In genomic region chr16:68328151-68328859, GRCh38 we compare ENCODE assay signal across 1 cellular context.
TF ChIP-seq lines count a peak whose summit lies in the region.

No MANE protein-coding gene starts in this region.

TF ChIP-seq in K562, 482 proteins besides CTCF, POLR2A, EP300 and RAD21 (continued from another document and continues in another):
- TF ChIP-seq SMAD3 (CRISPR knock-in tag; conservative IDR thresholded peaks at IDR 0.05) = 0 out of 2 replicates have a peak, but pooled peaks have one; percentile 25
- TF ChIP-seq, protein P1, sequence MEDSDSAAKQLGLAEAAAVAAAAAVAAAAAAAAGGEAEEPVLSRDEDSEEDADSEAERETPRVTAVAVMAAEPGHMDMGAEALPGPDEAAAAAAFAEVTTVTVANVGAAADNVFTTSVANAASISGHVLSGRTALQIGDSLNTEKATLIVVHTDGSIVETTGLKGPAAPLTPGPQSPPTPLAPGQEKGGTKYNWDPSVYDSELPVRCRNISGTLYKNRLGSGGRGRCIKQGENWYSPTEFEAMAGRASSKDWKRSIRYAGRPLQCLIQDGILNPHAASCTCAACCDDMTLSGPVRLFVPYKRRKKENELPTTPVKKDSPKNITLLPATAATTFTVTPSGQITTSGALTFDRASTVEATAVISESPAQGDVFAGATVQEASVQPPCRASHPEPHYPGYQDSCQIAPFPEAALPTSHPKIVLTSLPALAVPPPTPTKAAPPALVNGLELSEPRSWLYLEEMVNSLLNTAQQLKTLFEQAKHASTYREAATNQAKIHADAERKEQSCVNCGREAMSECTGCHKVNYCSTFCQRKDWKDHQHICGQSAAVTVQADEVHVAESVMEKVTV (CRISPR knock-in tag; IDR thresholded peaks at IDR 0.05) = peak; percentile 90
- no peak for TF ChIP-seq FIP1L1 (IDR thresholded peaks at IDR 0.05; ENCODE audit: low read depth, low read length, poor library complexity, severe bottlenecking)
- no peak for TF ChIP-seq ID3 (CRISPR knock-in tag; IDR thresholded peaks at IDR 0.05)
- TF ChIP-seq ID3 (tag; IDR thresholded peaks at IDR 0.05) = no peak
- TF ChIP-seq RB1 (IDR thresholded peaks at IDR 0.05; ENCODE audit: low read depth) = peak; percentile 78
- TF ChIP-seq, protein P2, sequence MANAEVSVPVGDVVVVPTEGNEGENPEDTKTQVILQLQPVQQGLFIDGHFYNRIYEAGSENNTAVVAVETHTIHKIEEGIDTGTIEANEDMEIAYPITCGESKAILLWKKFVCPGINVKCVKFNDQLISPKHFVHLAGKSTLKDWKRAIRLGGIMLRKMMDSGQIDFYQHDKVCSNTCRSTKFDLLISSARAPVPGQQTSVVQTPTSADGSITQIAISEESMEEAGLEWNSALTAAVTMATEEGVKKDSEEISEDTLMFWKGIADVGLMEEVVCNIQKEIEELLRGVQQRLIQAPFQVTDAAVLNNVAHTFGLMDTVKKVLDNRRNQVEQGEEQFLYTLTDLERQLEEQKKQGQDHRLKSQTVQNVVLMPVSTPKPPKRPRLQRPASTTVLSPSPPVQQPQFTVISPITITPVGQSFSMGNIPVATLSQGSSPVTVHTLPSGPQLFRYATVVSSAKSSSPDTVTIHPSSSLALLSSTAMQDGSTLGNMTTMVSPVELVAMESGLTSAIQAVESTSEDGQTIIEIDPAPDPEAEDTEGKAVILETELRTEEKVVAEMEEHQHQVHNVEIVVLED (CRISPR knock-in tag; IDR thresholded peaks at IDR 0.05) = no peak
- no peak for TF ChIP-seq SIN3A (IDR thresholded peaks at IDR 0.05; ENCODE audit: borderline replicate concordance in 2 of 2, control insufficient read depth in 1 of 2, low read depth in 2 of 2, low read length in 2 of 2)
- TF ChIP-seq ZBED1 (IDR thresholded peaks at IDR 0.05) = 0 out of 2 replicates have a peak, but pooled peaks have one; percentile 39
- TF ChIP-seq THAP12 (CRISPR knock-in tag; IDR thresholded peaks at IDR 0.05) = no peak
- TF ChIP-seq, protein P3, sequence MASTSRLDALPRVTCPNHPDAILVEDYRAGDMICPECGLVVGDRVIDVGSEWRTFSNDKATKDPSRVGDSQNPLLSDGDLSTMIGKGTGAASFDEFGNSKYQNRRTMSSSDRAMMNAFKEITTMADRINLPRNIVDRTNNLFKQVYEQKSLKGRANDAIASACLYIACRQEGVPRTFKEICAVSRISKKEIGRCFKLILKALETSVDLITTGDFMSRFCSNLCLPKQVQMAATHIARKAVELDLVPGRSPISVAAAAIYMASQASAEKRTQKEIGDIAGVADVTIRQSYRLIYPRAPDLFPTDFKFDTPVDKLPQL (IDR thresholded peaks at IDR 0.05; ENCODE audit: extremely low read depth, insufficient read length) = no peak
- peak; percentile 47; the same call in 1 of the 2 replicates for TF ChIP-seq BHLHE40 (IDR thresholded peaks at IDR 0.05; ENCODE audit: low read length)
- no peak for TF ChIP-seq MAFF (IDR thresholded peaks at IDR 0.05; ENCODE audit: low read length)
- no peak for TF ChIP-seq PCBP1 (IDR thresholded peaks at IDR 0.05; ENCODE audit: low read depth, low read length, poor library complexity, severe bottlenecking)
- TF ChIP-seq PTRF (tag; IDR thresholded peaks at IDR 0.05) = no peak
- TF ChIP-seq CEBPZ (IDR thresholded peaks at IDR 0.05; ENCODE audit: borderline replicate concordance, low read depth, low read length) = no peak
- peak in 1 of 2 experiments; percentile 50; a peak in 1 of 4 replicates for TF ChIP-seq TBL1XR1 (IDR thresholded peaks at IDR 0.05; ENCODE audit: low read length in 2 of 2)
- TF ChIP-seq MAFK (IDR thresholded peaks at IDR 0.05; ENCODE audit: low read length) = no peak
- TF ChIP-seq, protein P4, sequence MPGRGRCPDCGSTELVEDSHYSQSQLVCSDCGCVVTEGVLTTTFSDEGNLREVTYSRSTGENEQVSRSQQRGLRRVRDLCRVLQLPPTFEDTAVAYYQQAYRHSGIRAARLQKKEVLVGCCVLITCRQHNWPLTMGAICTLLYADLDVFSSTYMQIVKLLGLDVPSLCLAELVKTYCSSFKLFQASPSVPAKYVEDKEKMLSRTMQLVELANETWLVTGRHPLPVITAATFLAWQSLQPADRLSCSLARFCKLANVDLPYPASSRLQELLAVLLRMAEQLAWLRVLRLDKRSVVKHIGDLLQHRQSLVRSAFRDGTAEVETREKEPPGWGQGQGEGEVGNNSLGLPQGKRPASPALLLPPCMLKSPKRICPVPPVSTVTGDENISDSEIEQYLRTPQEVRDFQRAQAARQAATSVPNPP (IDR thresholded peaks at IDR 0.05; ENCODE audit: borderline replicate concordance, insufficient read depth, insufficient read length) = no peak
- TF ChIP-seq NR2F6 (CRISPR knock-in tag; IDR thresholded peaks at IDR 0.05) = no peak
- TF ChIP-seq TEAD1 (CRISPR knock-in tag; IDR thresholded peaks at IDR 0.05) = 0 out of 4 replicates have a peak, but pooled peaks of 1 of the 2 experiments have one; percentile 12
- TF ChIP-seq PYGO2 (tag; IDR thresholded peaks at IDR 0.05) = no peak
- TF ChIP-seq ZNF384 (IDR thresholded peaks at IDR 0.05; ENCODE audit: low read depth, low read length) = peak; percentile 53; the same call in 1 of the 2 replicates
- no peak for TF ChIP-seq NUFIP1 (IDR thresholded peaks at IDR 0.05; ENCODE audit: partially characterized antibody)
- TF ChIP-seq, protein P5, sequence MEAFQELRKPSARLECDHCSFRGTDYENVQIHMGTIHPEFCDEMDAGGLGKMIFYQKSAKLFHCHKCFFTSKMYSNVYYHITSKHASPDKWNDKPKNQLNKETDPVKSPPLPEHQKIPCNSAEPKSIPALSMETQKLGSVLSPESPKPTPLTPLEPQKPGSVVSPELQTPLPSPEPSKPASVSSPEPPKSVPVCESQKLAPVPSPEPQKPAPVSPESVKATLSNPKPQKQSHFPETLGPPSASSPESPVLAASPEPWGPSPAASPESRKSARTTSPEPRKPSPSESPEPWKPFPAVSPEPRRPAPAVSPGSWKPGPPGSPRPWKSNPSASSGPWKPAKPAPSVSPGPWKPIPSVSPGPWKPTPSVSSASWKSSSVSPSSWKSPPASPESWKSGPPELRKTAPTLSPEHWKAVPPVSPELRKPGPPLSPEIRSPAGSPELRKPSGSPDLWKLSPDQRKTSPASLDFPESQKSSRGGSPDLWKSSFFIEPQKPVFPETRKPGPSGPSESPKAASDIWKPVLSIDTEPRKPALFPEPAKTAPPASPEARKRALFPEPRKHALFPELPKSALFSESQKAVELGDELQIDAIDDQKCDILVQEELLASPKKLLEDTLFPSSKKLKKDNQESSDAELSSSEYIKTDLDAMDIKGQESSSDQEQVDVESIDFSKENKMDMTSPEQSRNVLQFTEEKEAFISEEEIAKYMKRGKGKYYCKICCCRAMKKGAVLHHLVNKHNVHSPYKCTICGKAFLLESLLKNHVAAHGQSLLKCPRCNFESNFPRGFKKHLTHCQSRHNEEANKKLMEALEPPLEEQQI (IDR thresholded peaks at IDR 0.05) = no peak
- TF ChIP-seq, protein P6, sequence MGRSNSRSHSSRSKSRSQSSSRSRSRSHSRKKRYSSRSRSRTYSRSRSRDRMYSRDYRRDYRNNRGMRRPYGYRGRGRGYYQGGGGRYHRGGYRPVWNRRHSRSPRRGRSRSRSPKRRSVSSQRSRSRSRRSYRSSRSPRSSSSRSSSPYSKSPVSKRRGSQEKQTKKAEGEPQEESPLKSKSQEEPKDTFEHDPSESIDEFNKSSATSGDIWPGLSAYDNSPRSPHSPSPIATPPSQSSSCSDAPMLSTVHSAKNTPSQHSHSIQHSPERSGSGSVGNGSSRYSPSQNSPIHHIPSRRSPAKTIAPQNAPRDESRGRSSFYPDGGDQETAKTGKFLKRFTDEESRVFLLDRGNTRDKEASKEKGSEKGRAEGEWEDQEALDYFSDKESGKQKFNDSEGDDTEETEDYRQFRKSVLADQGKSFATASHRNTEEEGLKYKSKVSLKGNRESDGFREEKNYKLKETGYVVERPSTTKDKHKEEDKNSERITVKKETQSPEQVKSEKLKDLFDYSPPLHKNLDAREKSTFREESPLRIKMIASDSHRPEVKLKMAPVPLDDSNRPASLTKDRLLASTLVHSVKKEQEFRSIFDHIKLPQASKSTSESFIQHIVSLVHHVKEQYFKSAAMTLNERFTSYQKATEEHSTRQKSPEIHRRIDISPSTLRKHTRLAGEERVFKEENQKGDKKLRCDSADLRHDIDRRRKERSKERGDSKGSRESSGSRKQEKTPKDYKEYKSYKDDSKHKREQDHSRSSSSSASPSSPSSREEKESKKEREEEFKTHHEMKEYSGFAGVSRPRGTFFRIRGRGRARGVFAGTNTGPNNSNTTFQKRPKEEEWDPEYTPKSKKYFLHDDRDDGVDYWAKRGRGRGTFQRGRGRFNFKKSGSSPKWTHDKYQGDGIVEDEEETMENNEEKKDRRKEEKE (IDR thresholded peaks at IDR 0.05; ENCODE audit: borderline replicate concordance in 1 of 2, control insufficient read depth in 1 of 2, low read depth in 2 of 2, low read length in 1 of 2) = no peak
- TF ChIP-seq CC2D1A (IDR thresholded peaks at IDR 0.05) = peak; percentile 56; the same call in 1 of the 2 replicates
- peak; percentile 22; the same call in 1 of the 2 replicates for TF ChIP-seq TFAP4 (CRISPR knock-in tag; IDR thresholded peaks at IDR 0.05; ENCODE audit: borderline replicate concordance)
- no peak for TF ChIP-seq JUN (IDR thresholded peaks at IDR 0.05; ENCODE audit: borderline replicate concordance, low read depth, low read length)
- no peak for TF ChIP-seq JUN (CRISPR knock-in tag; IDR thresholded peaks at IDR 0.05; ENCODE audit: borderline replicate concordance)
- peak; percentile 38; the same call in 1 of the 2 replicates for TF ChIP-seq SP1 (CRISPR knock-in tag; IDR thresholded peaks at IDR 0.05)
- TF ChIP-seq MYNN (IDR thresholded peaks at IDR 0.05) = peak; percentile 53; the same call in 1 of the 2 replicates
- no peak for TF ChIP-seq MYNN (CRISPR knock-in tag; IDR thresholded peaks at IDR 0.05)
- peak; percentile 79 for TF ChIP-seq SMC3 (conservative IDR thresholded peaks at IDR 0.05; ENCODE audit: insufficient read depth, low read depth, low read length)
- TF ChIP-seq ZNF124 (CRISPR knock-in tag; IDR thresholded peaks at IDR 0.05) = no peak
- TF ChIP-seq GABPB2 (CRISPR knock-in tag; conservative IDR thresholded peaks at IDR 0.05) = no peak
- peak; percentile 59 for TF ChIP-seq ZFP36 (IDR thresholded peaks at IDR 0.05; ENCODE audit: low read depth, low read length, partially characterized antibody)
- TF ChIP-seq ZNF76 (CRISPR knock-in tag; IDR thresholded peaks at IDR 0.05; ENCODE audit: borderline replicate concordance) = no peak
